ENCODE assay signal across 8 cellular contexts in the genomic region with DNA sequence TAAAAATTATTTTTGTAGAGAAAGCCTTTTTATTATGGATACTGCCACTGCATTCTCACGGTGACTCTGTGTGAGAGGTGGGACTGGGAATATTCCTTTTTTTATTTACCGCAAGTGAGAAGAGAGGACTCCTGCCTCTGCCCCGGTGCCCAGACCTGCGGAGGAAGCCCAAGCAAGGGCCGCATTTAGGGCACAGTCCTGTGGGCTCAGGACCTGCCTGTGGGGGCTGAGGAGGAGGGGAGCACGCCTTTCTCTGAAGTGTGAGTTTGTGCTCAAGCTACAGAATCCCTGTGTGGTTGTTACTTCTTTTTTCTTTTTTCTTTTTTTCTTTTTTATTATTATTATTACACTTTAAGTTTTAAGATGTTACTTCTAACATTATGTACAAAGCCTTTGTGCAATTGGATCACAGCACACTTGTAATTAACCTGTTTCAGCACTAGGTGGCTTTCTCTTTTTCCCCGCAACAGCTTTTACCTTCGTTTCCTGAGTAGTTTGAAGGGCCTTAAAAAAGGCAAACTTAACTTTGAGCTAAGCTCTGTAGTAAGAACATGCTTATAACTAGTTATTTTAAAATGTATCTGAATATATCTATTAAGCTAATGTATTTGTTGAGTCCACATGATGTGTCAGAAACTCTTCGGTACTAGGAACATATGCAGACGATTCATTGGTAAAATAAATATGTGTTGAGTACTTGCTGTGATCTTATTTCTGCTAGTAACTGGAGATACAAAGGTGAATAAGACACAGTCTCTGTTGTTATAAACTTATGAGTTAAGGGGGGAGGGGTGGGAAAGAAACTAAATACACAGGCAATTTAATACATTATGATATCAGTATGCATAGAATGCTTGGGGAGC. TPM values are rescaled to one million over a fixed set of nuclear protein-coding genes. Genes with fewer than 3 reads are reported as not detected.
DNase-seq lines count a peak whose midpoint lies in the region; ATAC-seq and TF ChIP-seq lines count a peak whose summit lies in the region.

No MANE protein-coding gene starts in this region.

- POLR2A ChIA-PET in BJ (lab: Charles Lee), result no interaction called here

- no peak for TF ChIP-seq POLR2A in lower leg skin (IDR thresholded peaks at IDR 0.05)

- in situ Hi-C loops in KBM-7 (cut with MboI; ENCODE audit: low pct_unique_long_range_greater_than_20kb, low sequenced_read_pairs), result no loop called here

- WGBS in lower leg skin, 2 donors, result 56 to 64% methylated on average over 10 of the region's 10 CpGs

- TF ChIP-seq CTCF in BJ (IDR thresholded peaks at IDR 0.05; ENCODE audit: insufficient read depth, low read depth, low read length) (peak; percentile 63), lower leg skin (IDR thresholded peaks at IDR 0.05) (peak in 1 of 3 donors; percentile 28)

- ATAC-seq in GM18867 (IDR thresholded peaks at IDR 0.05; ENCODE audit: unreplicated experiment) (peak; percentile 75), HG03521 (IDR thresholded peaks at IDR 0.05; ENCODE audit: unreplicated experiment) (no peak), HG03439 (IDR thresholded peaks at IDR 0.05; ENCODE audit: unreplicated experiment) (no peak)

- intact Hi-C loops in lower leg skin (cut with DNase I; ENCODE audit: low total_unique reads), result no loop called here

- CTCF ChIA-PET in BJ (lab: Yijun Ruan, JAX), result interaction anchor here (0.6 to 3.2 kb wide), 13 partner anchors 8 to 163 kb away, joined by 3 to 11 read pairs (median 3); no protein-coding TSS in a partner anchor

- H3K4me3 ChIP-seq in BJ (ENCODE audit: low read depth, low read length) (no peak overlapping the region), lower leg skin (ENCODE audit: low read depth, poor library complexity, severe bottlenecking) (no peak overlapping the region)

- no peaks in the 10 kb centered on the region for H3K36me3 ChIP-seq in BJ (ENCODE audit: control insufficient read depth, insufficient read depth, low read length)

- H3K27me3 ChIP-seq in BJ (ENCODE audit: control insufficient read depth, insufficient read depth, low read length), result no peaks in the 10 kb centered on the region

- DNase-seq in BJ (ENCODE audit: low read depth), result no peak
- DNase-seq in KBM-7, result peak; percentile 60
- DNase-seq in amniotic epithelial cell (ENCODE audit: low read depth), result peak; percentile 64
- DNase-seq in kidney tubule cell (ENCODE audit: low spot score), result peak; percentile 49
- DNase-seq in lower leg skin (ENCODE audit: low spot score in 2 of 2), result no peak

RNA-seq across cellular contexts. Expression of a gene that starts 18.3 kb away (rescaled TPM):
- polyA plus RNA-seq in BJ (2011; rRNA removed), result 21.5 and 25.5 TPM in 2 replicates
- 37.6 and 44.4 TPM in 2 replicates for polyA minus RNA-seq in BJ (2011; rRNA and poly(A)+ RNA removed)
- total RNA-seq in lower leg skin, result 10 to 100 TPM; 45.3 to 72.0 (median 64.8) TPM

Comparison
In these comparisons a context has a peak if more than half of its experiments do, and no peak if none do; other contexts are left out.
1. DNase-seq: peak in KBM-7 (single experiment), amniotic epithelial cell (single experiment) and kidney tubule cell (single experiment); none in BJ (single experiment) and lower leg skin (0 of 2).